Comparison of ENCODE assay signal across 1 cellular context in the genomic region with DNA sequence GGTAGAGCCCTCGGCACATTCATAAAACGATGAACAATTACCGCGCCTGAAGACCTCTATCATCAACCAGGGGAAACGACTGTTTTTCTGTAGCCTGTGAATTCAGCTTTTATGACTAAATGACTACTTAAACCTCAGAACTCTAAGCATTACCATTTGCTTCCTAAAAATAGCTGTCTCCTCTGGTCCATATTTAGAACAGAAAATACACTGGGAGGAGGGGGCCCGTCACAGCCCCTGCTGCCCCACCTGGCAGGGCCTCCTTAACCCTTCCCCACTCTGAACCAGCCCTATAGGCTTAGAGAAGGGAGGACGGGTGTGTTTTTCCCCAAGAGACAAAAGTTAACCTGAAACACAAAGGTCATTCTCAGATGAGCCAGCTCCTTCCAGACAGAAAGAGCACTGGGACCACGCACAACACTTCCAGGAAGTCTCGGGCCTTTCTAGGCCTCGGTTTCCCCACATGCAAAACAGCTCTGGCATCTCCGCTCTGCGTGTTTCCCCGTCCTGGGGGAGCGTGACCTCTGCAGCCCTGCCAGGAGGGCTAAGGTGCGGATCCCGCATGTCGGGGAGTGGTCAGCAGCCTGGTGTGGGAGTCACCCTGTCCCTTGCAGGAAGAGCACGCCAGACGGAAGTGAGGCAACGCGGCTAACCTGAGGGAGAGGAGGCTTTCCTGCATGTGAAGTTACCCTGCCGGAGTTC.
TF ChIP-seq lines count a peak whose summit lies in the region.

No MANE protein-coding gene starts in this region.

TF ChIP-seq in HepG2, 621 proteins besides CTCF, POLR2A, EP300 and RAD21:
- TF ChIP-seq, protein P1, sequence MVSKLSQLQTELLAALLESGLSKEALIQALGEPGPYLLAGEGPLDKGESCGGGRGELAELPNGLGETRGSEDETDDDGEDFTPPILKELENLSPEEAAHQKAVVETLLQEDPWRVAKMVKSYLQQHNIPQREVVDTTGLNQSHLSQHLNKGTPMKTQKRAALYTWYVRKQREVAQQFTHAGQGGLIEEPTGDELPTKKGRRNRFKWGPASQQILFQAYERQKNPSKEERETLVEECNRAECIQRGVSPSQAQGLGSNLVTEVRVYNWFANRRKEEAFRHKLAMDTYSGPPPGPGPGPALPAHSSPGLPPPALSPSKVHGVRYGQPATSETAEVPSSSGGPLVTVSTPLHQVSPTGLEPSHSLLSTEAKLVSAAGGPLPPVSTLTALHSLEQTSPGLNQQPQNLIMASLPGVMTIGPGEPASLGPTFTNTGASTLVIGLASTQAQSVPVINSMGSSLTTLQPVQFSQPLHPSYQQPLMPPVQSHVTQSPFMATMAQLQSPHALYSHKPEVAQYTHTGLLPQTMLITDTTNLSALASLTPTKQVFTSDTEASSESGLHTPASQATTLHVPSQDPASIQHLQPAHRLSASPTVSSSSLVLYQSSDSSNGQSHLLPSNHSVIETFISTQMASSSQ (IDR thresholded peaks at IDR 0.05; ENCODE audit: low read depth), result no peak
- TF ChIP-seq, protein P1 (CRISPR knock-in tag; IDR thresholded peaks at IDR 0.05; ENCODE audit: borderline replicate concordance), result no peak
- TF ChIP-seq ZNF451 (CRISPR knock-in tag; IDR thresholded peaks at IDR 0.05), result no peak
- TF ChIP-seq NCOR1 (IDR thresholded peaks at IDR 0.05; ENCODE audit: borderline replicate concordance, low read length), result no peak
- TF ChIP-seq HOXA7 (CRISPR knock-in tag; IDR thresholded peaks at IDR 0.05), result no peak
TF ChIP-seq in HepG2: peak in this region for 0.
